Comparison of ENCODE assay signal across 1 cellular context in genomic region chr1:6259491-6260362, GRCh38.
TF ChIP-seq lines count a peak whose summit lies in the region.

No MANE protein-coding gene starts in this region.

TF ChIP-seq in HepG2, 621 proteins besides CTCF, POLR2A, EP300 and RAD21 (continued from another document and continues in another):
- TF ChIP-seq, protein P1, sequence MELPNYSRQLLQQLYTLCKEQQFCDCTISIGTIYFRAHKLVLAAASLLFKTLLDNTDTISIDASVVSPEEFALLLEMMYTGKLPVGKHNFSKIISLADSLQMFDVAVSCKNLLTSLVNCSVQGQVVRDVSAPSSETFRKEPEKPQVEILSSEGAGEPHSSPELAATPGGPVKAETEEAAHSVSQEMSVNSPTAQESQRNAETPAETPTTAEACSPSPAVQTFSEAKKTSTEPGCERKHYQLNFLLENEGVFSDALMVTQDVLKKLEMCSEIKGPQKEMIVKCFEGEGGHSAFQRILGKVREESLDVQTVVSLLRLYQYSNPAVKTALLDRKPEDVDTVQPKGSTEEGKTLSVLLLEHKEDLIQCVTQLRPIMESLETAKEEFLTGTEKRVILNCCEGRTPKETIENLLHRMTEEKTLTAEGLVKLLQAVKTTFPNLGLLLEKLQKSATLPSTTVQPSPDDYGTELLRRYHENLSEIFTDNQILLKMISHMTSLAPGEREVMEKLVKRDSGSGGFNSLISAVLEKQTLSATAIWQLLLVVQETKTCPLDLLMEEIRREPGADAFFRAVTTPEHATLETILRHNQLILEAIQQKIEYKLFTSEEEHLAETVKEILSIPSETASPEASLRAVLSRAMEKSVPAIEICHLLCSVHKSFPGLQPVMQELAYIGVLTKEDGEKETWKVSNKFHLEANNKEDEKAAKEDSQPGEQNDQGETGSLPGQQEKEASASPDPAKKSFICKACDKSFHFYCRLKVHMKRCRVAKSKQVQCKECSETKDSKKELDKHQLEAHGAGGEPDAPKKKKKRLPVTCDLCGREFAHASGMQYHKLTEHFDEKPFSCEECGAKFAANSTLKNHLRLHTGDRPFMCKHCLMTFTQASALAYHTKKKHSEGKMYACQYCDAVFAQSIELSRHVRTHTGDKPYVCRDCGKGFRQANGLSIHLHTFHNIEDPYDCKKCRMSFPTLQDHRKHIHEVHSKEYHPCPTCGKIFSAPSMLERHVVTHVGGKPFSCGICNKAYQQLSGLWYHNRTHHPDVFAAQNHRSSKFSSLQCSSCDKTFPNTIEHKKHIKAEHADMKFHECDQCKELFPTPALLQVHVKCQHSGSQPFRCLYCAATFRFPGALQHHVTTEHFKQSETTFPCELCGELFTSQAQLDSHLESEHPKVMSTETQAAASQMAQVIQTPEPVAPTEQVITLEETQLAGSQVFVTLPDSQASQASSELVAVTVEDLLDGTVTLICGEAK (IDR thresholded peaks at IDR 0.05) = no peak
- TF ChIP-seq, protein P1 (CRISPR knock-in tag; IDR thresholded peaks at IDR 0.05) = no peak
- TF ChIP-seq, protein P2, sequence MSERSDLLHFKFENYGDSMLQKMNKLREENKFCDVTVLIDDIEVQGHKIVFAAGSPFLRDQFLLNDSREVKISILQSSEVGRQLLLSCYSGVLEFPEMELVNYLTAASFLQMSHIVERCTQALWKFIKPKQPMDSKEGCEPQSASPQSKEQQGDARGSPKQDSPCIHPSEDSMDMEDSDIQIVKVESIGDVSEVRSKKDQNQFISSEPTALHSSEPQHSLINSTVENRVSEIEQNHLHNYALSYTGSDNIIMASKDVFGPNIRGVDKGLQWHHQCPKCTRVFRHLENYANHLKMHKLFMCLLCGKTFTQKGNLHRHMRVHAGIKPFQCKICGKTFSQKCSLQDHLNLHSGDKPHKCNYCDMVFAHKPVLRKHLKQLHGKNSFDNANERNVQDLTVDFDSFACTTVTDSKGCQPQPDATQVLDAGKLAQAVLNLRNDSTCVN (CRISPR knock-in tag; IDR thresholded peaks at IDR 0.05; ENCODE audit: borderline replicate concordance) = no peak
- TF ChIP-seq BRD4 (CRISPR knock-in tag; IDR thresholded peaks at IDR 0.05) (no peak), ZBTB38 (CRISPR knock-in tag; IDR thresholded peaks at IDR 0.05) (no peak), U2AF1 (optimal IDR thresholded peaks at IDR 0.05; ENCODE audit: low read depth, low read length) (no peak), FOXA1 (IDR thresholded peaks at IDR 0.05) (no peak), FOXA1 (CRISPR knock-in tag; IDR thresholded peaks at IDR 0.05) (no peak), ZNF781 (CRISPR knock-in tag; IDR thresholded peaks at IDR 0.05; ENCODE audit: borderline replicate concordance, not compliant biosample characterization) (no peak), IKZF1 (IDR thresholded peaks at IDR 0.05) (no peak), KAT7 (CRISPR knock-in tag; IDR thresholded peaks at IDR 0.05; ENCODE audit: borderline replicate concordance) (no peak), MXI1 (IDR thresholded peaks at IDR 0.05; ENCODE audit: borderline replicate concordance, low read depth, low read length) (no peak), MIER3 (CRISPR knock-in tag; IDR thresholded peaks at IDR 0.05; ENCODE audit: borderline replicate concordance) (no peak), FOXC1 (CRISPR knock-in tag; IDR thresholded peaks at IDR 0.05; ENCODE audit: borderline replicate concordance) (no peak), TRIM24 (CRISPR knock-in tag; IDR thresholded peaks at IDR 0.05) (no peak), ZNF326 (CRISPR knock-in tag; IDR thresholded peaks at IDR 0.05; ENCODE audit: borderline replicate concordance) (no peak), ETV5 (CRISPR knock-in tag; IDR thresholded peaks at IDR 0.05; ENCODE audit: borderline replicate concordance) (peak; percentile 31; the same call in 1 of the 2 replicates), THAP7 (CRISPR knock-in tag; IDR thresholded peaks at IDR 0.05) (no peak), PHB2 (IDR thresholded peaks at IDR 0.05; ENCODE audit: partially characterized antibody) (no peak), SALL2 (CRISPR knock-in tag; IDR thresholded peaks at IDR 0.05) (no peak), GRHL1 (CRISPR knock-in tag; conservative IDR thresholded peaks at IDR 0.05) (no peak), ZNF331 (CRISPR knock-in tag; IDR thresholded peaks at IDR 0.05) (no peak), ZFP1 (CRISPR knock-in tag; IDR thresholded peaks at IDR 0.05) (no peak), CREB3 (CRISPR knock-in tag; IDR thresholded peaks at IDR 0.05) (no peak), SOX5 (CRISPR knock-in tag; IDR thresholded peaks at IDR 0.05; ENCODE audit: borderline replicate concordance) (no peak), NR2F6 (IDR thresholded peaks at IDR 0.05) (no peak), NR2F6 (CRISPR knock-in tag; IDR thresholded peaks at IDR 0.05) (no peak), ZNF589 (CRISPR knock-in tag; conservative IDR thresholded peaks at IDR 0.05) (no peak), HOXD1 (CRISPR knock-in tag; IDR thresholded peaks at IDR 0.05) (no peak), PHF21A (CRISPR knock-in tag; IDR thresholded peaks at IDR 0.05) (peak; percentile 80), TMF1 (CRISPR knock-in tag; IDR thresholded peaks at IDR 0.05; ENCODE audit: low read depth) (0 out of 2 replicates have a peak, but pooled peaks have one; percentile 38), TCF7 (IDR thresholded peaks at IDR 0.05; ENCODE audit: low read depth) (peak; percentile 10; the same call in 1 of the 2 replicates), TP53 (CRISPR knock-in tag; conservative IDR thresholded peaks at IDR 0.05) (no peak), MIER2 (CRISPR knock-in tag; IDR thresholded peaks at IDR 0.05) (0 out of 2 replicates have a peak, but pooled peaks have one; percentile 51), ZNF883 (CRISPR knock-in tag; IDR thresholded peaks at IDR 0.05; ENCODE audit: not compliant biosample characterization) (no peak), EED (CRISPR knock-in tag; IDR thresholded peaks at IDR 0.05) (0 out of 2 replicates have a peak, but pooled peaks have one; percentile 55), MBNL3 (CRISPR knock-in tag; conservative IDR thresholded peaks at IDR 0.05) (no peak)
- TF ChIP-seq, protein P3, sequence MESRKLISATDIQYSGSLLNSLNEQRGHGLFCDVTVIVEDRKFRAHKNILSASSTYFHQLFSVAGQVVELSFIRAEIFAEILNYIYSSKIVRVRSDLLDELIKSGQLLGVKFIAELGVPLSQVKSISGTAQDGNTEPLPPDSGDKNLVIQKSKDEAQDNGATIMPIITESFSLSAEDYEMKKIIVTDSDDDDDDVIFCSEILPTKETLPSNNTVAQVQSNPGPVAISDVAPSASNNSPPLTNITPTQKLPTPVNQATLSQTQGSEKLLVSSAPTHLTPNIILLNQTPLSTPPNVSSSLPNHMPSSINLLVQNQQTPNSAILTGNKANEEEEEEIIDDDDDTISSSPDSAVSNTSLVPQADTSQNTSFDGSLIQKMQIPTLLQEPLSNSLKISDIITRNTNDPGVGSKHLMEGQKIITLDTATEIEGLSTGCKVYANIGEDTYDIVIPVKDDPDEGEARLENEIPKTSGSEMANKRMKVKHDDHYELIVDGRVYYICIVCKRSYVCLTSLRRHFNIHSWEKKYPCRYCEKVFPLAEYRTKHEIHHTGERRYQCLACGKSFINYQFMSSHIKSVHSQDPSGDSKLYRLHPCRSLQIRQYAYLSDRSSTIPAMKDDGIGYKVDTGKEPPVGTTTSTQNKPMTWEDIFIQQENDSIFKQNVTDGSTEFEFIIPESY (CRISPR knock-in tag; IDR thresholded peaks at IDR 0.05) = no peak
- TF ChIP-seq, protein P4, sequence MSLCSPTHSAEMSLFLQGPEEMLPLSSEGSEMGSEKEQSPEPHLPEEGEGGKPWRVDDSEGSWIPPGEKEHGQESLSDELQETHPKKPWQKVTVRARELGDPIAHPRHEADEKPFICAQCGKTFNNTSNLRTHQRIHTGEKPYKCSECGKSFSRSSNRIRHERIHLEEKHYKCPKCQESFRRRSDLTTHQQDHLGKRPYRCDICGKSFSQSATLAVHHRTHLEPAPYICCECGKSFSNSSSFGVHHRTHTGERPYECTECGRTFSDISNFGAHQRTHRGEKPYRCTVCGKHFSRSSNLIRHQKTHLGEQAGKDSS (CRISPR knock-in tag; IDR thresholded peaks at IDR 0.05; ENCODE audit: borderline replicate concordance, low read depth) = no peak
- TF ChIP-seq, protein P5, sequence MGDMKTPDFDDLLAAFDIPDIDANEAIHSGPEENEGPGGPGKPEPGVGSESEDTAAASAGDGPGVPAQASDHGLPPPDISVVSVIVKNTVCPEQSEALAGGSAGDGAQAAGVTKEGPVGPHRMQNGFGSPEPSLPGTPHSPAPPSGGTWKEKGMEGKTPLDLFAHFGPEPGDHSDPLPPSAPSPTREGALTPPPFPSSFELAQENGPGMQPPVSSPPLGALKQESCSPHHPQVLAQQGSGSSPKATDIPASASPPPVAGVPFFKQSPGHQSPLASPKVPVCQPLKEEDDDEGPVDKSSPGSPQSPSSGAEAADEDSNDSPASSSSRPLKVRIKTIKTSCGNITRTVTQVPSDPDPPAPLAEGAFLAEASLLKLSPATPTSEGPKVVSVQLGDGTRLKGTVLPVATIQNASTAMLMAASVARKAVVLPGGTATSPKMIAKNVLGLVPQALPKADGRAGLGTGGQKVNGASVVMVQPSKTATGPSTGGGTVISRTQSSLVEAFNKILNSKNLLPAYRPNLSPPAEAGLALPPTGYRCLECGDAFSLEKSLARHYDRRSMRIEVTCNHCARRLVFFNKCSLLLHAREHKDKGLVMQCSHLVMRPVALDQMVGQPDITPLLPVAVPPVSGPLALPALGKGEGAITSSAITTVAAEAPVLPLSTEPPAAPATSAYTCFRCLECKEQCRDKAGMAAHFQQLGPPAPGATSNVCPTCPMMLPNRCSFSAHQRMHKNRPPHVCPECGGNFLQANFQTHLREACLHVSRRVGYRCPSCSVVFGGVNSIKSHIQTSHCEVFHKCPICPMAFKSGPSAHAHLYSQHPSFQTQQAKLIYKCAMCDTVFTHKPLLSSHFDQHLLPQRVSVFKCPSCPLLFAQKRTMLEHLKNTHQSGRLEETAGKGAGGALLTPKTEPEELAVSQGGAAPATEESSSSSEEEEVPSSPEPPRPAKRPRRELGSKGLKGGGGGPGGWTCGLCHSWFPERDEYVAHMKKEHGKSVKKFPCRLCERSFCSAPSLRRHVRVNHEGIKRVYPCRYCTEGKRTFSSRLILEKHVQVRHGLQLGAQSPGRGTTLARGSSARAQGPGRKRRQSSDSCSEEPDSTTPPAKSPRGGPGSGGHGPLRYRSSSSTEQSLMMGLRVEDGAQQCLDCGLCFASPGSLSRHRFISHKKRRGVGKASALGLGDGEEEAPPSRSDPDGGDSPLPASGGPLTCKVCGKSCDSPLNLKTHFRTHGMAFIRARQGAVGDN (CRISPR knock-in tag; IDR thresholded peaks at IDR 0.05) = peak; percentile 65
